ENCODE assay signal across 17 cellular contexts in genomic region chr1:53133261-53134041, GRCh38. TPM values are rescaled to one million over a fixed set of nuclear protein-coding genes. Genes with fewer than 3 reads are reported as not detected.
DNase-seq lines count a peak whose midpoint lies in the region; ATAC-seq and TF ChIP-seq lines count a peak whose summit lies in the region.
"Had no signal": no experiment of that assay in that cellular context is flagged by ENCODE, and none has a peak within 500 bp of the region (broad histone marks: within the 10 kb centered on the region; RNA-seq: fewer than 3 reads in every experiment).

No MANE protein-coding gene starts in this region.

- no peaks in the 10 kb centered on the region for H3K27me3 ChIP-seq in CD8-positive, alpha-beta memory T cell (ENCODE audit: insufficient read depth, low read length, poor library complexity, severe bottlenecking)
- H3K27me3 ChIP-seq in Peyer's patch (no peaks in the 10 kb centered on the region), mammary epithelial cell (ENCODE audit: insufficient read depth, low read length) (no peaks in the 10 kb centered on the region)

- intact Hi-C loops in sciatic nerve (cut with DNase I), result no loop called here
- intact Hi-C loops in mammary epithelial cell (cut with micrococcal nuclease), result no loop called here

- peaks cover 6% of the 10 kb centered on the region for H3K9me3 ChIP-seq in CD8-positive, alpha-beta memory T cell (ENCODE audit: low read length)
- H3K9me3 ChIP-seq in Peyer's patch, result peaks cover 0 to 6% (median 0%) of the 10 kb centered on the region in 4 donors
- H3K9me3 ChIP-seq in mammary epithelial cell (replicated peaks; ENCODE audit: insufficient read depth, low read length), result peaks cover 5% of the 10 kb centered on the region

- dilution Hi-C loops in mammary epithelial cell (cut with HindIII; ENCODE audit: low sequenced_read_pairs), result no loop called here

- H3K9me3 Mint-ChIP-seq in CD8-positive, alpha-beta memory T cell, result peaks cover 4 to 10% (median 6%) of the 10 kb centered on the region in 5 donors
- H3K9me3 Mint-ChIP-seq in T-cell, result peaks cover 6 to 10% (median 6%) of the 10 kb centered on the region in 3 donors

- H3K4me1 ChIP-seq in CD8-positive, alpha-beta memory T cell (ENCODE audit: insufficient read depth, low read length), result no peaks in the 10 kb centered on the region
- H3K4me1 ChIP-seq in Peyer's patch (peaks cover 0 to 15% (median 1%) of the 10 kb centered on the region in 4 donors), mammary epithelial cell (ENCODE audit: insufficient read depth, low read length) (no peaks in the 10 kb centered on the region)

- TF ChIP-seq CTCF in Peyer's patch (IDR thresholded peaks at IDR 0.05) (no peak), mammary epithelial cell (conservative IDR thresholded peaks at IDR 0.05 in 1 of 2, IDR thresholded peaks at IDR 0.05 in 1 of 2; ENCODE audit: extremely low read depth in 1 of 2, insufficient read depth in 1 of 2, low read depth in 1 of 2, low read length in 2 of 2) (no peak)

- CTCF ChIA-PET in CD8-positive, alpha-beta memory T cell (lab: Charles Lee), result no interaction called here
- CTCF ChIA-PET in mammary epithelial cell (lab: Charles Lee; ENCODE audit: low non-redundant PET), result no interaction called here
- CTCF ChIA-PET in T-cell (lab: Charles Lee), result no interaction called here

- POLR2A ChIA-PET in CD8-positive, alpha-beta memory T cell (lab: Charles Lee), result no interaction called here
- POLR2A ChIA-PET in T-cell (lab: Charles Lee), result no interaction called here

- peak overlapping the region in 5 of 8 donors; percentile 14 to 82 (median 55) for H3K27ac Mint-ChIP-seq in CD8-positive, alpha-beta memory T cell
- no peak overlapping the region for H3K27ac Mint-ChIP-seq in T-cell

- no peak overlapping the region for H3K9ac ChIP-seq in mammary epithelial cell (ENCODE audit: insufficient read depth, low read length)

- no peaks in the 10 kb centered on the region for H3K27me3 Mint-ChIP-seq in CD8-positive, alpha-beta memory T cell
- no peaks in the 10 kb centered on the region for H3K27me3 Mint-ChIP-seq in T-cell
- H3K27me3 Mint-ChIP-seq: CD4-positive, alpha-beta memory T cell had no signal

- no peak for TF ChIP-seq POLR2A in Peyer's patch (IDR thresholded peaks at IDR 0.05)

- H3K27ac ChIP-seq in CD8-positive, alpha-beta memory T cell (ENCODE audit: low read depth, low read length), result no peak overlapping the region
- H3K27ac ChIP-seq in Peyer's patch, result no peak overlapping the region
- H3K27ac ChIP-seq in mammary epithelial cell (ENCODE audit: insufficient read depth, low read depth, low read length), result no peak overlapping the region

- H3K4me3 ChIP-seq in CD8-positive, alpha-beta memory T cell (ENCODE audit: low read length), result no peak overlapping the region
- H3K4me3 ChIP-seq in Peyer's patch, result no peak overlapping the region
- H3K4me3 ChIP-seq in mammary epithelial cell (replicated peaks in 1 of 3; ENCODE audit: insufficient read depth in 1 of 3, low read depth in 2 of 3, low read length in 3 of 3), result no peak overlapping the region

- no peaks in the 10 kb centered on the region for H3K36me3 ChIP-seq in CD8-positive, alpha-beta memory T cell (ENCODE audit: insufficient read depth, low read length)
- H3K36me3 ChIP-seq in Peyer's patch (no peaks in the 10 kb centered on the region), mammary epithelial cell (ENCODE audit: insufficient read depth, low read length) (no peaks in the 10 kb centered on the region)

- in situ Hi-C loops in mammary epithelial cell (cut with MboI; ENCODE audit: low sequenced_read_pairs in 2 of 2), result no loop called here

- WGBS in mammary epithelial cell (ENCODE audit: low coverage, missing lambda C conversion rate), result 81% methylated on average over 7 of the region's 9 CpGs

- BruUV-seq in mammary epithelial cell (replicated peaks; lab: Mats Ljungman, UMichigan), result no TSS peak

- no peaks in the 10 kb centered on the region for H4K20me1 ChIP-seq in mammary epithelial cell (ENCODE audit: insufficient read depth, low read length)

- no peak overlapping the region for H2AFZ ChIP-seq in mammary epithelial cell (ENCODE audit: low read depth, low read length)

- ATAC-seq in sciatic nerve (no peak), GM18519 (IDR thresholded peaks at IDR 0.05; ENCODE audit: low FRiP score, unreplicated experiment) (no peak), T-cell (replicated peaks in 1 of 4) (no peak)
- ATAC-seq: HCT116, Panc1, Right ventricle myocardium inferior had no signal

- H3K36me3 Mint-ChIP-seq in CD8-positive, alpha-beta memory T cell, result peaks cover 0 to 11% (median 0%) of the 10 kb centered on the region in 3 donors
- H3K36me3 Mint-ChIP-seq in T-cell, result peaks cover 6% of the 10 kb centered on the region

- no peaks in the 10 kb centered on the region for H3K79me2 ChIP-seq in mammary epithelial cell (ENCODE audit: insufficient read depth, low read length)

- H3K4me1 Mint-ChIP-seq in CD8-positive, alpha-beta memory T cell, result peaks cover 13 to 19% (median 19%) of the 10 kb centered on the region in 3 donors
- H3K4me1 Mint-ChIP-seq in T-cell, result no peaks in the 10 kb centered on the region
- H3K4me1 Mint-ChIP-seq: CD4-positive, alpha-beta memory T cell had no signal

- no peak overlapping the region for H3K4me3 Mint-ChIP-seq in CD8-positive, alpha-beta memory T cell
- no peak overlapping the region for H3K4me3 Mint-ChIP-seq in T-cell
- H3K4me3 Mint-ChIP-seq: CD4-positive, alpha-beta memory T cell had no signal

- H3K4me2 ChIP-seq in mammary epithelial cell (ENCODE audit: insufficient read depth, low read depth, low read length), result no peak overlapping the region

- DNase-seq in CD8-positive, alpha-beta memory T cell, result no peak
- peak in 2 of 3 donors; percentile 11 to 21 for DNase-seq in Peyer's patch
- DNase-seq in islet precursor cell, result peak; percentile 21
- peak; percentile 39 for DNase-seq in sciatic nerve (ENCODE audit: low spot score)
- no peak for DNase-seq in stimulated activated CD4-positive, alpha-beta T cell treated with anti-CD3 and anti-CD28 coated beads, Interleukin-2, amount 100 ng/mL, for 24 hours
- DNase-seq in mammary epithelial cell, result no peak
- DNase-seq in T-cell, result no peak
- DNase-seq: CD4-positive, alpha-beta memory T cell; KG1; NCI-H1417 treated with DMSO at 0.1 percent for 48 hours; NCI-H1930 had no signal

RNA-seq across cellular contexts. Expression of gene SLC1A7, which starts 9.0 kb away (rescaled TPM):
- total RNA-seq in CD8-positive, alpha-beta memory T cell, result not detected
- polyA plus RNA-seq in CD8-positive, alpha-beta memory T cell, result 0.08 TPM
- total RNA-seq in Peyer's patch, result 10 to 100 TPM in 1 of 4 donors, 1 to 10 TPM in 2, not detected in 1; 4.7 to 12.8 (median 9.4) TPM
- total RNA-seq in sciatic nerve, result 0.89 TPM
- total RNA-seq in mammary epithelial cell, result not detected
- not detected for polyA plus RNA-seq in mammary epithelial cell
- not detected for polyA minus RNA-seq in mammary epithelial cell
- total RNA-seq in T-cell, result under 1 TPM in 2 of 5 donors, not detected in 3; 0.14 to 0.26 TPM
- total RNA-seq: A172; CD4-positive, alpha-beta memory T cell; NCI-H460; Right ventricle myocardium inferior had no signal
- polyA plus RNA-seq: CD4-positive, alpha-beta memory T cell had no signal

Comparison
In these comparisons a context has a peak if more than half of its experiments do, and no peak if none do; other contexts are left out.
1. DNase-seq: peak in Peyer's patch (2 of 3), islet precursor cell (single experiment) and sciatic nerve (single experiment); none in CD8-positive, alpha-beta memory T cell (0 of 5), stimulated activated CD4-positive, alpha-beta T cell treated with anti-CD3 and anti-CD28 coated beads, Interleukin-2, amount 100 ng/mL, for 24 hours (0 of 2), mammary epithelial cell (single experiment) and T-cell (0 of 34).
2. H3K27ac Mint-ChIP-seq: peak in CD8-positive, alpha-beta memory T cell (5 of 8); none in T-cell (0 of 2).